Comparison of ENCODE assay signal across 1 cellular context in the genomic region with DNA sequence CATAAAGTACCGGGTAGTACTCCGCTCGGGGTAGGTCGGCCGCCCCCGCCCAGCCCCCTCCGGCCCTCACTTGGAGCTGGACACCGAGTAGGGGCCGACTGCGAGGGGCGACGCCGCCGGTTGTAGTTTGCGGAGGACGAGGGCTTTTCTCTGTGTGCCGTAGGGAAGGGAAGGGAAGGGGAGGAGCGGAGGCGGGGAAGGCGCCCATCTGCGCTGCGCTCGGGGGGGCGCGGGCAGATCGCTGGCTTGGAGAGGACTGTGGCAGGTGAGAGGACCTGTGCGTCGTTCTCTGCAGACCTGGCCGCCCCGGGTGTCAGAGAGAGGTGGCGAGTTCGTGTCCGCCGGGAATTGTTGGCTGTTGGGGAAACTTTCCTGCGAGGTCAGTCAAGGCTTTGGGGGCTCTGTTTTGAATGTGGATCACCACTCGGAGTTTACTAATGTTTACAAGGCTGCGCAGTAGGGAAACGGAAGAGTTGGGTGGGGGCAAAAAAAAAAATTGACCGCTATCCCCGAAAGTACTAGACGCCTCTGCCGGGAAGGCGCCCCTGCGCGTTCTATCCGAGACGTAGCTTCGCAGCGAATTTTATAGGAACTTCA.
A peak's percentile ranks its signal among the peaks of the same experiment; 100 is the strongest.
TF ChIP-seq lines count a peak whose summit lies in the region.

No MANE protein-coding gene starts in this region.

TF ChIP-seq in K562, 482 proteins besides CTCF, POLR2A, EP300 and RAD21 (continued from another document and continues in another):
- TF ChIP-seq, protein P1, sequence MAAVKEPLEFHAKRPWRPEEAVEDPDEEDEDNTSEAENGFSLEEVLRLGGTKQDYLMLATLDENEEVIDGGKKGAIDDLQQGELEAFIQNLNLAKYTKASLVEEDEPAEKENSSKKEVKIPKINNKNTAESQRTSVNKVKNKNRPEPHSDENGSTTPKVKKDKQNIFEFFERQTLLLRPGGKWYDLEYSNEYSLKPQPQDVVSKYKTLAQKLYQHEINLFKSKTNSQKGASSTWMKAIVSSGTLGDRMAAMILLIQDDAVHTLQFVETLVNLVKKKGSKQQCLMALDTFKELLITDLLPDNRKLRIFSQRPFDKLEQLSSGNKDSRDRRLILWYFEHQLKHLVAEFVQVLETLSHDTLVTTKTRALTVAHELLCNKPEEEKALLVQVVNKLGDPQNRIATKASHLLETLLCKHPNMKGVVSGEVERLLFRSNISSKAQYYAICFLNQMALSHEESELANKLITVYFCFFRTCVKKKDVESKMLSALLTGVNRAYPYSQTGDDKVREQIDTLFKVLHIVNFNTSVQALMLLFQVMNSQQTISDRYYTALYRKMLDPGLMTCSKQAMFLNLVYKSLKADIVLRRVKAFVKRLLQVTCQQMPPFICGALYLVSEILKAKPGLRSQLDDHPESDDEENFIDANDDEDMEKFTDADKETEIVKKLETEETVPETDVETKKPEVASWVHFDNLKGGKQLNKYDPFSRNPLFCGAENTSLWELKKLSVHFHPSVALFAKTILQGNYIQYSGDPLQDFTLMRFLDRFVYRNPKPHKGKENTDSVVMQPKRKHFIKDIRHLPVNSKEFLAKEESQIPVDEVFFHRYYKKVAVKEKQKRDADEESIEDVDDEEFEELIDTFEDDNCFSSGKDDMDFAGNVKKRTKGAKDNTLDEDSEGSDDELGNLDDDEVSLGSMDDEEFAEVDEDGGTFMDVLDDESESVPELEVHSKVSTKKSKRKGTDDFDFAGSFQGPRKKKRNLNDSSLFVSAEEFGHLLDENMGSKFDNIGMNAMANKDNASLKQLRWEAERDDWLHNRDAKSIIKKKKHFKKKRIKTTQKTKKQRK (IDR thresholded peaks at IDR 0.05; ENCODE audit: borderline replicate concordance, low read depth, low read length): no peak
- TF ChIP-seq TAF1 (IDR thresholded peaks at IDR 0.05; ENCODE audit: control insufficient read depth, extremely low read depth, insufficient read depth, low read length, severe bottlenecking) (peak; percentile 90), NR2C1 (IDR thresholded peaks at IDR 0.05) (no peak), NR2C1 (tag; IDR thresholded peaks at IDR 0.05) (no peak), SP1 (CRISPR knock-in tag; IDR thresholded peaks at IDR 0.05) (peak; percentile 67; the same call in 1 of the 2 replicates), NONO (IDR thresholded peaks at IDR 0.05; ENCODE audit: low read depth in 2 of 2, low read length in 1 of 2) (peak in 1 of 2 experiments; percentile 96; a peak in 2 of 4 replicates), IRF2 (CRISPR knock-in tag; IDR thresholded peaks at IDR 0.05) (no peak), XRCC3 (IDR thresholded peaks at IDR 0.05) (no peak), YY1 (IDR thresholded peaks at IDR 0.05; ENCODE audit: borderline replicate concordance in 1 of 3, control insufficient read depth in 1 of 3, extremely low read depth in 1 of 3, insufficient read depth in 3 of 3, insufficient read length in 1 of 3, insufficient replicate concordance in 2 of 3, low read depth in 1 of 3, low read length in 2 of 3) (peak in 1 of 3 experiments; percentile 45), HNRNPUL1 (IDR thresholded peaks at IDR 0.05; ENCODE audit: low read length) (no peak), CEBPB (tag; IDR thresholded peaks at IDR 0.05) (no peak), STAT5A (IDR thresholded peaks at IDR 0.05; ENCODE audit: borderline replicate concordance, low read length) (no peak), ZZZ3 (IDR thresholded peaks at IDR 0.05) (no peak), ZNF239 (CRISPR knock-in tag; IDR thresholded peaks at IDR 0.05) (no peak), GABPA (tag; conservative IDR thresholded peaks at IDR 0.05; ENCODE audit: low read depth) (no peak), NR2C2 (CRISPR knock-in tag; IDR thresholded peaks at IDR 0.05) (no peak), NR2C2 (tag; IDR thresholded peaks at IDR 0.05) (no peak), JUNB (CRISPR knock-in tag; conservative IDR thresholded peaks at IDR 0.05) (no peak), HMG20B (CRISPR knock-in tag; IDR thresholded peaks at IDR 0.05) (no peak), RFX7 (CRISPR knock-in tag; IDR thresholded peaks at IDR 0.05) (no peak), ZBTB7A (IDR thresholded peaks at IDR 0.05; ENCODE audit: borderline replicate concordance, control insufficient read depth, low read depth, low read length) (no peak), CBFA2T3 (IDR thresholded peaks at IDR 0.05) (no peak), ZNF695 (CRISPR knock-in tag; IDR thresholded peaks at IDR 0.05) (no peak), MAFK (IDR thresholded peaks at IDR 0.05; ENCODE audit: low read length) (no peak), TOE1 (IDR thresholded peaks at IDR 0.05; ENCODE audit: borderline replicate concordance) (no peak), TOE1 (CRISPR knock-in tag; IDR thresholded peaks at IDR 0.05; ENCODE audit: borderline replicate concordance, low read depth) (no peak), KDM5B (IDR thresholded peaks at IDR 0.05; ENCODE audit: insufficient replicate concordance, low read depth, low read length) (peak; percentile 100), PHB2 (IDR thresholded peaks at IDR 0.05; ENCODE audit: low read depth) (no peak), ZNF175 (CRISPR knock-in tag; IDR thresholded peaks at IDR 0.05; ENCODE audit: low read depth) (no peak), ZFP30 (CRISPR knock-in tag; IDR thresholded peaks at IDR 0.05; ENCODE audit: borderline replicate concordance) (no peak), SMARCC2 (IDR thresholded peaks at IDR 0.05; ENCODE audit: low read depth) (no peak), RFX5 (IDR thresholded peaks at IDR 0.05; ENCODE audit: low read depth, low read length) (no peak)
- TF ChIP-seq, protein P2, sequence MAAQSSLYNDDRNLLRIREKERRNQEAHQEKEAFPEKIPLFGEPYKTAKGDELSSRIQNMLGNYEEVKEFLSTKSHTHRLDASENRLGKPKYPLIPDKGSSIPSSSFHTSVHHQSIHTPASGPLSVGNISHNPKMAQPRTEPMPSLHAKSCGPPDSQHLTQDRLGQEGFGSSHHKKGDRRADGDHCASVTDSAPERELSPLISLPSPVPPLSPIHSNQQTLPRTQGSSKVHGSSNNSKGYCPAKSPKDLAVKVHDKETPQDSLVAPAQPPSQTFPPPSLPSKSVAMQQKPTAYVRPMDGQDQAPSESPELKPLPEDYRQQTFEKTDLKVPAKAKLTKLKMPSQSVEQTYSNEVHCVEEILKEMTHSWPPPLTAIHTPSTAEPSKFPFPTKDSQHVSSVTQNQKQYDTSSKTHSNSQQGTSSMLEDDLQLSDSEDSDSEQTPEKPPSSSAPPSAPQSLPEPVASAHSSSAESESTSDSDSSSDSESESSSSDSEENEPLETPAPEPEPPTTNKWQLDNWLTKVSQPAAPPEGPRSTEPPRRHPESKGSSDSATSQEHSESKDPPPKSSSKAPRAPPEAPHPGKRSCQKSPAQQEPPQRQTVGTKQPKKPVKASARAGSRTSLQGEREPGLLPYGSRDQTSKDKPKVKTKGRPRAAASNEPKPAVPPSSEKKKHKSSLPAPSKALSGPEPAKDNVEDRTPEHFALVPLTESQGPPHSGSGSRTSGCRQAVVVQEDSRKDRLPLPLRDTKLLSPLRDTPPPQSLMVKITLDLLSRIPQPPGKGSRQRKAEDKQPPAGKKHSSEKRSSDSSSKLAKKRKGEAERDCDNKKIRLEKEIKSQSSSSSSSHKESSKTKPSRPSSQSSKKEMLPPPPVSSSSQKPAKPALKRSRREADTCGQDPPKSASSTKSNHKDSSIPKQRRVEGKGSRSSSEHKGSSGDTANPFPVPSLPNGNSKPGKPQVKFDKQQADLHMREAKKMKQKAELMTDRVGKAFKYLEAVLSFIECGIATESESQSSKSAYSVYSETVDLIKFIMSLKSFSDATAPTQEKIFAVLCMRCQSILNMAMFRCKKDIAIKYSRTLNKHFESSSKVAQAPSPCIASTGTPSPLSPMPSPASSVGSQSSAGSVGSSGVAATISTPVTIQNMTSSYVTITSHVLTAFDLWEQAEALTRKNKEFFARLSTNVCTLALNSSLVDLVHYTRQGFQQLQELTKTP (IDR thresholded peaks at IDR 0.05; ENCODE audit: low read depth in 1 of 2, partially characterized antibody in 2 of 2): peak in 1 of 2 experiments; percentile 75
- TF ChIP-seq, protein P3, sequence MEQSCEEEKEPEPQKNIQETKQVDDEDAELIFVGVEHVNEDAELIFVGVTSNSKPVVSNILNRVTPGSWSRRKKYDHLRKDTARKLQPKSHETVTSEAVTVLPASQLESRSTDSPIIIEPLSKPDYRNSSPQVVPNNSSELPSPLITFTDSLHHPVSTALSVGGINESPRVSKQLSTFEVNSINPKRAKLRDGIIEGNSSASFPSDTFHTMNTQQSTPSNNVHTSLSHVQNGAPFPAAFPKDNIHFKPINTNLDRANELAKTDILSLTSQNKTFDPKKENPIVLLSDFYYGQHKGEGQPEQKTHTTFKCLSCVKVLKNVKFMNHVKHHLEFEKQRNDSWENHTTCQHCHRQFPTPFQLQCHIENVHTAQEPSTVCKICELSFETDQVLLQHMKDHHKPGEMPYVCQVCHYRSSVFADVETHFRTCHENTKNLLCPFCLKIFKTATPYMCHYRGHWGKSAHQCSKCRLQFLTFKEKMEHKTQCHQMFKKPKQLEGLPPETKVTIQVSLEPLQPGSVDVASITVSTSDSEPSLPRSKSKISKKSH (CRISPR knock-in tag; IDR thresholded peaks at IDR 0.05): no peak
- TF ChIP-seq, protein P4, sequence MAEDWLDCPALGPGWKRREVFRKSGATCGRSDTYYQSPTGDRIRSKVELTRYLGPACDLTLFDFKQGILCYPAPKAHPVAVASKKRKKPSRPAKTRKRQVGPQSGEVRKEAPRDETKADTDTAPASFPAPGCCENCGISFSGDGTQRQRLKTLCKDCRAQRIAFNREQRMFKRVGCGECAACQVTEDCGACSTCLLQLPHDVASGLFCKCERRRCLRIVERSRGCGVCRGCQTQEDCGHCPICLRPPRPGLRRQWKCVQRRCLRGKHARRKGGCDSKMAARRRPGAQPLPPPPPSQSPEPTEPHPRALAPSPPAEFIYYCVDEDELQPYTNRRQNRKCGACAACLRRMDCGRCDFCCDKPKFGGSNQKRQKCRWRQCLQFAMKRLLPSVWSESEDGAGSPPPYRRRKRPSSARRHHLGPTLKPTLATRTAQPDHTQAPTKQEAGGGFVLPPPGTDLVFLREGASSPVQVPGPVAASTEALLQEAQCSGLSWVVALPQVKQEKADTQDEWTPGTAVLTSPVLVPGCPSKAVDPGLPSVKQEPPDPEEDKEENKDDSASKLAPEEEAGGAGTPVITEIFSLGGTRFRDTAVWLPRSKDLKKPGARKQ (CRISPR knock-in tag; IDR thresholded peaks at IDR 0.05): no peak
- TF ChIP-seq, protein P5, sequence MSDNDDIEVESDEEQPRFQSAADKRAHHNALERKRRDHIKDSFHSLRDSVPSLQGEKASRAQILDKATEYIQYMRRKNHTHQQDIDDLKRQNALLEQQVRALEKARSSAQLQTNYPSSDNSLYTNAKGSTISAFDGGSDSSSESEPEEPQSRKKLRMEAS (CRISPR knock-in tag; IDR thresholded peaks at IDR 0.05): no peak; the same call in 1 of the 2 replicates
- TF ChIP-seq, protein P6, sequence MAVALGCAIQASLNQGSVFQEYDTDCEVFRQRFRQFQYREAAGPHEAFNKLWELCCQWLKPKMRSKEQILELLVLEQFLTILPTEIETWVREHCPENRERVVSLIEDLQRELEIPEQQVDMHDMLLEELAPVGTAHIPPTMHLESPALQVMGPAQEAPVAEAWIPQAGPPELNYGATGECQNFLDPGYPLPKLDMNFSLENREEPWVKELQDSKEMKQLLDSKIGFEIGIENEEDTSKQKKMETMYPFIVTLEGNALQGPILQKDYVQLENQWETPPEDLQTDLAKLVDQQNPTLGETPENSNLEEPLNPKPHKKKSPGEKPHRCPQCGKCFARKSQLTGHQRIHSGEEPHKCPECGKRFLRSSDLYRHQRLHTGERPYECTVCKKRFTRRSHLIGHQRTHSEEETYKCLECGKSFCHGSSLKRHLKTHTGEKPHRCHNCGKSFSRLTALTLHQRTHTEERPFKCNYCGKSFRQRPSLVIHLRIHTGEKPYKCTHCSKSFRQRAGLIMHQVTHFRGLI (CRISPR knock-in tag; IDR thresholded peaks at IDR 0.05): no peak
- TF ChIP-seq, protein P7, sequence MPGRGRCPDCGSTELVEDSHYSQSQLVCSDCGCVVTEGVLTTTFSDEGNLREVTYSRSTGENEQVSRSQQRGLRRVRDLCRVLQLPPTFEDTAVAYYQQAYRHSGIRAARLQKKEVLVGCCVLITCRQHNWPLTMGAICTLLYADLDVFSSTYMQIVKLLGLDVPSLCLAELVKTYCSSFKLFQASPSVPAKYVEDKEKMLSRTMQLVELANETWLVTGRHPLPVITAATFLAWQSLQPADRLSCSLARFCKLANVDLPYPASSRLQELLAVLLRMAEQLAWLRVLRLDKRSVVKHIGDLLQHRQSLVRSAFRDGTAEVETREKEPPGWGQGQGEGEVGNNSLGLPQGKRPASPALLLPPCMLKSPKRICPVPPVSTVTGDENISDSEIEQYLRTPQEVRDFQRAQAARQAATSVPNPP (IDR thresholded peaks at IDR 0.05; ENCODE audit: borderline replicate concordance, insufficient read depth, insufficient read length): no peak
- TF ChIP-seq, protein P8, sequence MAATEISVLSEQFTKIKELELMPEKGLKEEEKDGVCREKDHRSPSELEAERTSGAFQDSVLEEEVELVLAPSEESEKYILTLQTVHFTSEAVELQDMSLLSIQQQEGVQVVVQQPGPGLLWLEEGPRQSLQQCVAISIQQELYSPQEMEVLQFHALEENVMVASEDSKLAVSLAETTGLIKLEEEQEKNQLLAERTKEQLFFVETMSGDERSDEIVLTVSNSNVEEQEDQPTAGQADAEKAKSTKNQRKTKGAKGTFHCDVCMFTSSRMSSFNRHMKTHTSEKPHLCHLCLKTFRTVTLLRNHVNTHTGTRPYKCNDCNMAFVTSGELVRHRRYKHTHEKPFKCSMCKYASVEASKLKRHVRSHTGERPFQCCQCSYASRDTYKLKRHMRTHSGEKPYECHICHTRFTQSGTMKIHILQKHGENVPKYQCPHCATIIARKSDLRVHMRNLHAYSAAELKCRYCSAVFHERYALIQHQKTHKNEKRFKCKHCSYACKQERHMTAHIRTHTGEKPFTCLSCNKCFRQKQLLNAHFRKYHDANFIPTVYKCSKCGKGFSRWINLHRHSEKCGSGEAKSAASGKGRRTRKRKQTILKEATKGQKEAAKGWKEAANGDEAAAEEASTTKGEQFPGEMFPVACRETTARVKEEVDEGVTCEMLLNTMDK (IDR thresholded peaks at IDR 0.05; ENCODE audit: borderline replicate concordance, insufficient read depth, low read depth, low read length, poor library complexity, severe bottlenecking): no peak
- TF ChIP-seq, protein P9, sequence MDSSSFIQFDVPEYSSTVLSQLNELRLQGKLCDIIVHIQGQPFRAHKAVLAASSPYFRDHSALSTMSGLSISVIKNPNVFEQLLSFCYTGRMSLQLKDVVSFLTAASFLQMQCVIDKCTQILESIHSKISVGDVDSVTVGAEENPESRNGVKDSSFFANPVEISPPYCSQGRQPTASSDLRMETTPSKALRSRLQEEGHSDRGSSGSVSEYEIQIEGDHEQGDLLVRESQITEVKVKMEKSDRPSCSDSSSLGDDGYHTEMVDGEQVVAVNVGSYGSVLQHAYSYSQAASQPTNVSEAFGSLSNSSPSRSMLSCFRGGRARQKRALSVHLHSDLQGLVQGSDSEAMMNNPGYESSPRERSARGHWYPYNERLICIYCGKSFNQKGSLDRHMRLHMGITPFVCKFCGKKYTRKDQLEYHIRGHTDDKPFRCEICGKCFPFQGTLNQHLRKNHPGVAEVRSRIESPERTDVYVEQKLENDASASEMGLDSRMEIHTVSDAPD (CRISPR knock-in tag; IDR thresholded peaks at IDR 0.05): no peak
